Comparison of ENCODE assay signal across 8 cellular contexts in genomic region chr12:56189336-56189917, GRCh38.
DNase-seq lines count a peak whose midpoint lies in the region; ATAC-seq and TF ChIP-seq lines count a peak whose summit lies in the region.

SMARCC2 (minus strand) TSS chr12:56189483; CDS start chr12:56189461, 22 bp downstream.

- peak; percentile 47 for ATAC-seq in GM21367 (IDR thresholded peaks at IDR 0.05; ENCODE audit: unreplicated experiment)

- peaks cover 13 to 18% of the 10 kb centered on the region in 2 donors for H3K4me1 ChIP-seq in mucosa of rectum (ENCODE audit: control insufficient read depth in 2 of 2, insufficient read depth in 2 of 2, low read length in 2 of 2)

- DNase-seq in COLO829 (ENCODE audit: low spot score) (peak; percentile 90), HuH-7 (ENCODE audit: low spot score) (peak; percentile 85), OCI-M1 (lab: John Stamatoyannopoulos, UW) (peak; percentile 95), activated T-cell treated with anti-CD3 and anti-CD28 coated beads for 48 hours (ENCODE audit: low read depth) (peak; percentile 85), erythroblast (lab: John Stamatoyannopoulos, UW) (peak; percentile 90 to 96)
- DNase-seq in stimulated activated CD8-positive, alpha-beta memory T cell treated with anti-CD3 and anti-CD28 coated beads, Interleukin-4, amount 100 ng/mL, for 4 hours (ENCODE audit: low read depth in 2 of 2, low spot score in 1 of 2): peak; percentile 64 to 65

- H3K36me3 ChIP-seq in mucosa of rectum (ENCODE audit: control insufficient read depth in 2 of 2, insufficient read depth in 2 of 2, low read length in 2 of 2): peaks cover 11 to 18% of the 10 kb centered on the region in 2 donors

- peak within 1 kb of the TSS; percentile 97 for H3K27ac ChIP-seq in mucosa of rectum (ENCODE audit: low read depth in 2 of 2, low read length in 2 of 2)

- H3K9ac ChIP-seq in mucosa of rectum (ENCODE audit: low read depth in 1 of 2, low read length in 2 of 2): peak within 1 kb of the TSS; percentile 93 to 98

- no peaks in the 10 kb centered on the region for H3K27me3 ChIP-seq in mucosa of rectum (ENCODE audit: control insufficient read depth in 2 of 2, insufficient read depth in 2 of 2, low read length in 2 of 2)

- H3K4me3 ChIP-seq in mucosa of rectum (ENCODE audit: low read length in 2 of 2): peak within 1 kb of the TSS; percentile 91 to 98

- TF ChIP-seq POLR2A in erythroblast (IDR thresholded peaks at IDR 0.05; ENCODE audit: low read length): no peak

- no peaks in the 10 kb centered on the region for H3K9me3 ChIP-seq in mucosa of rectum (ENCODE audit: control insufficient read depth in 2 of 2, low read length in 2 of 2)

Comparison
In these comparisons a context has a peak if more than half of its experiments do, and no peak if none do; other contexts are left out.
1. Peak in every context shown above with its lines: DNase-seq, ATAC-seq, H3K4me3 ChIP-seq and H3K27ac ChIP-seq.